ENCODE assay signal across 18 cellular contexts in genomic region chr17:39170051-39170450, GRCh38. TPM values are rescaled to one million over a fixed set of nuclear protein-coding genes. Genes with fewer than 3 reads are reported as not detected.
DNase-seq lines count a peak whose midpoint lies in the region; ATAC-seq and TF ChIP-seq lines count a peak whose summit lies in the region.
"Had no signal": no experiment of that assay in that cellular context is flagged by ENCODE, and none has a peak within 500 bp of the region (broad histone marks: within the 10 kb centered on the region; RNA-seq: fewer than 3 reads in every experiment).

No MANE protein-coding gene starts in this region.

- H3K79me2 ChIP-seq in DND-41 (ENCODE audit: insufficient read depth, low read length) (no peaks in the 10 kb centered on the region), Loucy (ENCODE audit: insufficient read depth, low read length) (no peaks in the 10 kb centered on the region), OCI-LY7 (ENCODE audit: insufficient read depth, low read depth, low read length) (no peaks in the 10 kb centered on the region)

- no peaks in the 10 kb centered on the region for H3K9me2 ChIP-seq in Loucy (replicated peaks; ENCODE audit: low read depth, low read length)
- H3K9me2 ChIP-seq in OCI-LY7 (ENCODE audit: insufficient read depth, low read length): no peaks in the 10 kb centered on the region

- CTCF ChIA-PET in OCI-LY7 (lab: Charles Lee; ENCODE audit: unreplicated experiment): no interaction called here

- DNase-seq in DND-41 (peak; percentile 70), OCI-LY7 (ENCODE audit: low spot score) (peak; percentile 74), islet precursor cell (no peak)
- no peak for DNase-seq in activated T-cell treated with anti-CD3 and anti-CD28 coated beads, Interleukin-2, amount 50 U/mL, for 48 hours
- no peak for DNase-seq in stimulated activated CD4-positive, alpha-beta T cell treated with anti-CD3 and anti-CD28 coated beads, Interleukin-4, amount 100 ng/mL, for 1 hour
- DNase-seq: ACHN; CD8-positive, alpha-beta T cell; COR-L47; DMS153; DMS79 treated with DMSO at 0.1 percent for 48 hours; GF-D8; GM23248 had no signal

- H3K9me3 ChIP-seq in BLaER1: no peaks in the 10 kb centered on the region
- no peaks in the 10 kb centered on the region for H3K9me3 ChIP-seq in DND-41 (ENCODE audit: insufficient read depth, low read length, severe bottlenecking)
- H3K9me3 ChIP-seq in Loucy (ENCODE audit: insufficient read depth, low read depth, low read length): no peaks in the 10 kb centered on the region
- peaks cover 3% of the 10 kb centered on the region; the same call in 1 of the 2 replicates for H3K9me3 ChIP-seq in OCI-LY7 (ENCODE audit: low read length)

- peaks cover 15% of the 10 kb centered on the region for H3F3A ChIP-seq in Loucy (ENCODE audit: low read depth)

- H3K27ac ChIP-seq in BLaER1 (no peak overlapping the region), DND-41 (ENCODE audit: low read length) (peak overlapping the region; percentile 97), OCI-LY7 (ENCODE audit: low read depth, low read length, poor library complexity, severe bottlenecking) (peak overlapping the region; percentile 89)
- H3K27ac ChIP-seq: C4-2B, GM23248 had no signal

- H3K4me1 ChIP-seq in BLaER1 (peaks cover 99% of the 10 kb centered on the region), DND-41 (ENCODE audit: insufficient read depth, low read length) (peaks cover 98% of the 10 kb centered on the region), Loucy (ENCODE audit: insufficient read depth, low read length, poor library complexity, severe bottlenecking) (peaks cover 83% of the 10 kb centered on the region), OCI-LY7 (ENCODE audit: insufficient read depth, low read length, poor library complexity, severe bottlenecking) (peaks cover 88% of the 10 kb centered on the region)

- POLR2A ChIA-PET in OCI-LY7 (lab: Charles Lee): interaction anchor here (0.6 to 2.9 kb wide), 3 partner anchors 16 to 294 kb away, joined by 3 to 8 read pairs (median 5); no protein-coding TSS in a partner anchor

- peak overlapping the region; percentile 97 for H3K4me2 ChIP-seq in BLaER1
- H3K4me2 ChIP-seq in DND-41 (ENCODE audit: insufficient read depth, low read length): peak overlapping the region; percentile 10
- peak overlapping the region; percentile 35 for H3K4me2 ChIP-seq in Loucy (ENCODE audit: low read depth, low read length, poor library complexity, severe bottlenecking)
- H3K4me2 ChIP-seq in OCI-LY7 (ENCODE audit: low read length): peak overlapping the region; percentile 62

- H3K36me3 ChIP-seq in BLaER1: no peaks in the 10 kb centered on the region
- peaks cover 1% of the 10 kb centered on the region for H3K36me3 ChIP-seq in DND-41 (ENCODE audit: insufficient read depth, low read length)
- peaks cover under 1% of the 10 kb centered on the region; the same call in 1 of the 2 replicates for H3K36me3 ChIP-seq in Loucy (ENCODE audit: insufficient read depth, low read length)
- peaks cover 6% of the 10 kb centered on the region; the same call in 1 of the 2 replicates for H3K36me3 ChIP-seq in OCI-LY7 (ENCODE audit: insufficient read depth, low read length)

- H2AFZ ChIP-seq in DND-41 (ENCODE audit: low read depth, low read length): no peak overlapping the region
- H2AFZ ChIP-seq in Loucy (ENCODE audit: low read length): no peak overlapping the region
- peak overlapping the region; percentile 54; the same call in 1 of the 2 replicates for H2AFZ ChIP-seq in OCI-LY7 (ENCODE audit: low read length)
- H2AFZ ChIP-seq: GM23248 had no signal

- H4K20me1 ChIP-seq in BLaER1: peaks cover 16% of the 10 kb centered on the region; the same call in 1 of the 2 replicates
- H4K20me1 ChIP-seq in DND-41 (ENCODE audit: insufficient read depth, low read length): no peaks in the 10 kb centered on the region
- no peaks in the 10 kb centered on the region for H4K20me1 ChIP-seq in Loucy (ENCODE audit: insufficient read depth, low read length, poor library complexity, severe bottlenecking)
- no peaks in the 10 kb centered on the region for H4K20me1 ChIP-seq in OCI-LY7 (ENCODE audit: insufficient read depth, low read length)

- TF ChIP-seq CTCF in DND-41 (IDR thresholded peaks at IDR 0.05; ENCODE audit: borderline replicate concordance, extremely low read depth, low read length, poor library complexity, severe bottlenecking) (no peak), Loucy (conservative IDR thresholded peaks at IDR 0.05; ENCODE audit: low read length) (no peak), OCI-LY7 (conservative IDR thresholded peaks at IDR 0.05; ENCODE audit: low read length) (no peak)

- peaks cover 17% of the 10 kb centered on the region for H3K27me3 ChIP-seq in BLaER1
- no peaks in the 10 kb centered on the region for H3K27me3 ChIP-seq in DND-41 (ENCODE audit: insufficient read depth, low read length, poor library complexity)
- H3K27me3 ChIP-seq in Loucy (ENCODE audit: insufficient read depth, low read length, poor library complexity, severe bottlenecking): no peaks in the 10 kb centered on the region

- ATAC-seq in DND-41 (ENCODE audit: insufficient read depth, low read depth): no peak
- no peak for ATAC-seq in HG02938 (IDR thresholded peaks at IDR 0.05; ENCODE audit: unreplicated experiment)
- ATAC-seq: CD8-positive, alpha-beta T cell; HCT116 had no signal

- intact Hi-C loops in OCI-LY7 (cut with micrococcal nuclease; ENCODE audit: unreplicated experiment): no loop called here

- BruUV-seq in OCI-LY7 (replicated peaks; lab: Mats Ljungman, UMichigan): no TSS peak

- H3K4me3 ChIP-seq in BLaER1: no peak overlapping the region
- no peak overlapping the region for H3K4me3 ChIP-seq in DND-41 (ENCODE audit: low read depth in 1 of 2, low read length in 2 of 2)
- H3K4me3 ChIP-seq in Loucy (ENCODE audit: low read length, poor library complexity, severe bottlenecking): no peak overlapping the region
- peak overlapping the region; percentile 43 for H3K4me3 ChIP-seq in OCI-LY7 (ENCODE audit: low read depth, low read length, poor library complexity, severe bottlenecking)
- H3K4me3 ChIP-seq: GM23248 had no signal

- H3K9ac ChIP-seq in BLaER1: no peak overlapping the region
- H3K9ac ChIP-seq in DND-41 (ENCODE audit: low read depth, low read length): peak overlapping the region; percentile 50; the same call in 1 of the 2 replicates
- peak overlapping the region; percentile 59 for H3K9ac ChIP-seq in Loucy (ENCODE audit: low read depth, low read length, poor library complexity, severe bottlenecking)
- H3K9ac ChIP-seq: GM23248 had no signal

RNA-seq across cellular contexts. Expression of gene ARL5C, which starts 4.1 kb away (rescaled TPM):
- 0.16 and 2.4 TPM in 2 replicates for total RNA-seq in OCI-LY7 (2014; rRNA removed; shearing (Covaris generic))
- 0.65 and 0.68 TPM in 2 replicates for total RNA-seq in OCI-LY7 (2022)
- total RNA-seq: A172; CD8-positive, alpha-beta T cell; GM23248 had no signal

RNA-seq across cellular contexts. Expression of gene PLXDC1, which starts 18.6 kb away (rescaled TPM):
- total RNA-seq in OCI-LY7 (2014; rRNA removed; shearing (Covaris generic)): 0.13 and 0.41 TPM in 2 replicates
- 0.67 TPM in 1 of 2 replicates, not detected in the other for total RNA-seq in OCI-LY7 (2022)
- total RNA-seq: GM23248 had no signal

RNA-seq across cellular contexts. Expression of gene CACNB1, which starts 27.4 kb away (rescaled TPM):
- 17.9 and 23.7 TPM in 2 replicates for total RNA-seq in OCI-LY7 (2014; rRNA removed; shearing (Covaris generic))
- total RNA-seq in OCI-LY7 (2022): 30.9 and 35.5 TPM in 2 replicates

RNA-seq across cellular contexts. Expression of gene RPL19, which starts 30.0 kb away (rescaled TPM):
- 4,395 and 6,079 TPM in 2 replicates for total RNA-seq in OCI-LY7 (2014; rRNA removed; shearing (Covaris generic))
- total RNA-seq in OCI-LY7 (2022): 3,132 and 3,168 TPM in 2 replicates

RNA-seq across cellular contexts. Expression of gene STAC2, which starts 55.7 kb away (rescaled TPM):
- total RNA-seq in OCI-LY7 (2014; rRNA removed; shearing (Covaris generic)): 0.03 TPM in 1 of 2 replicates, not detected in the other
- total RNA-seq in OCI-LY7 (2022): not detected in 2 replicates
- total RNA-seq: A172, GM23248 had no signal

Comparison
In these comparisons a context has a peak if more than half of its experiments do, and no peak if none do; other contexts are left out.
1. H3K4me2 ChIP-seq: peak in every context shown above with its lines; median percentile 97 in BLaER1; 62 in OCI-LY7; 35 in Loucy; 10 in DND-41.
2. DNase-seq: peak in DND-41 (single experiment) and OCI-LY7 (single experiment); none in islet precursor cell (single experiment), activated T-cell treated with anti-CD3 and anti-CD28 coated beads, Interleukin-2, amount 50 U/mL, for 48 hours (0 of 2) and stimulated activated CD4-positive, alpha-beta T cell treated with anti-CD3 and anti-CD28 coated beads, Interleukin-4, amount 100 ng/mL, for 1 hour (single experiment).